In the genomic region with DNA sequence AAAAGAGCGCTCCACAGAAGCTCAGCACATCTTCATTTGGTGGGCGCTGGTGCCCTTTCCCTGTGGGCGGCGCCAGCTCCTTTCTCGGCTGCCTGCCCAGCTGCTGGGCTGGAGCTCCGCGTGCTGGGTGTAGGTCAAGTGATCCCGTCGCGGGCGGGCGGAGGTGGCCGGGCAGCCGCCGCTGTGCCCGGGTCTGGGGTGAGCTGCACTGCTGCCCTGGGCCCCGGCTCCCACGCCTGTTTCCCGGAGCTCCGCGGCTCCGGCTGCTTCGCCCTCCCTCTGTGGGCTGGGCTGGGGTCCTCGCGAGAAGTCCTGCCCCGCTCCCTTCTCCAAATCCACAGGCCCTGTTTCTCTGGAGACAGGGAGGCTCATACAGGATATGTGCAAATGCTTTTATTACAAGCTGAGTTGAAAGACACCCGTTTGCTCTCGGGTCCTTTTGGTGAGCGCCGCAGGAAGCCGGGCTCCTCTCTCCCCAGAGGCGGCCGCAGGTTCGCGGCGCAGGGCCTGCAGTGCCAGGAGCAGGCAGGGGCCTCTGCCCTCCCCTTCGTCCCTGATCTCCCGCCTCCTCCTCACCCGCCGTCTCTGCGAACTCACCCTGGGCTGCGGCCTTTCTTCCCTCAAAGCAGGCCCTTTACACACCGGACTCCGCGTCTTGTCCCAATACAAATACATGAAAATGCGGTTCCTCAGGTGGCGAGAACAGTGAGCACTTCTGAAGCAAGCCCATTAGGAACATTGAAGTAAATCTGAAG, we compare ENCODE assay signal across 8 cellular contexts.
DNase-seq lines count a peak whose midpoint lies in the region; ATAC-seq and TF ChIP-seq lines count a peak whose summit lies in the region.

No MANE protein-coding gene starts in this region.

- H3K9ac ChIP-seq in ES-I3 (ENCODE audit: low read depth, low read length) = peak overlapping the region; percentile 74
- peak overlapping the region; percentile 47 for H3K9ac ChIP-seq in iPS-15b (ENCODE audit: low read depth, low read length)

- H3K4me1 ChIP-seq in ES-I3 (ENCODE audit: insufficient read depth, low read length) (peaks cover 11% of the 10 kb centered on the region), iPS-15b (ENCODE audit: control insufficient read depth, insufficient read depth, low read length) (no peaks in the 10 kb centered on the region)

- peaks cover 27% of the 10 kb centered on the region for H3K27me3 Mint-ChIP-seq in brain

- H3K4me3 ChIP-seq in iPS-15b (ENCODE audit: low read depth, low read length) = peak overlapping the region; percentile 72

- peak overlapping the region in 2 of 5 experiments; percentile 84 to 92 for H3K27ac Mint-ChIP-seq in brain

- peak; percentile 35 for ATAC-seq in HG02623 (IDR thresholded peaks at IDR 0.05; ENCODE audit: unreplicated experiment)

- H3K36me3 Mint-ChIP-seq in brain = no peaks in the 10 kb centered on the region

- H3K27me3 ChIP-seq in iPS-15b (ENCODE audit: control insufficient read depth, insufficient read depth, low read length) = peaks cover 22% of the 10 kb centered on the region

- in situ Hi-C loops in KBM-7 (cut with MboI; ENCODE audit: low pct_unique_long_range_greater_than_20kb, low sequenced_read_pairs) = no loop called here

- DNase-seq in SHP77 (lab: John Stamatoyannopoulos, UW) (peak; percentile 68 to 86), putamen (ENCODE audit: low spot score) (peak; percentile 58), middle frontal gyrus (ENCODE audit: extremely low spot score, low spot score) (no peak), KBM-7 (no peak)

- H3K9me3 ChIP-seq in ES-I3 (ENCODE audit: control insufficient read depth, insufficient read depth, low read length) = no peaks in the 10 kb centered on the region
- no peaks in the 10 kb centered on the region for H3K9me3 ChIP-seq in iPS-15b (ENCODE audit: control insufficient read depth, insufficient read depth, low read length)

- H3K4me1 Mint-ChIP-seq in brain = peaks cover 16% of the 10 kb centered on the region

- no peak for TF ChIP-seq CTCF in brain (conservative IDR thresholded peaks at IDR 0.05)

- no peaks in the 10 kb centered on the region for H3K36me3 ChIP-seq in ES-I3 (ENCODE audit: insufficient read depth, low read length)
- H3K36me3 ChIP-seq in iPS-15b (ENCODE audit: control insufficient read depth, insufficient read depth, low read length) = no peaks in the 10 kb centered on the region

- peak overlapping the region; percentile 20 to 86 (median 78) for H3K4me3 Mint-ChIP-seq in brain

- H3K9me3 Mint-ChIP-seq in brain = peaks cover 0 to 3% (median 2%) of the 10 kb centered on the region in 5 experiments

Comparison
In these comparisons a context has a peak if more than half of its experiments do, and no peak if none do; other contexts are left out.
1. DNase-seq: peak in SHP77 (2 of 2) and putamen (single experiment); none in middle frontal gyrus (single experiment) and KBM-7 (single experiment).